32 cellular contexts compared by ENCODE assay signal in genomic region chr7:2706685-2707126, GRCh38. TPM values are rescaled to one million over a fixed set of nuclear protein-coding genes. Genes with fewer than 3 reads are reported as not detected.
"Had no signal": no experiment of that assay in that cellular context is flagged by ENCODE, and none has a peak within 500 bp of the region (broad histone marks: within the 10 kb centered on the region; RNA-seq: fewer than 3 reads in every experiment).

No MANE protein-coding gene starts in this region.

- H3K27ac ChIP-seq: ascending aorta, brain microvascular endothelial cell, left lung, lower lobe of right lung, ovary, sigmoid colon, thoracic aorta, uterus, WERI-Rb-1 had no signal

- DNase-seq: activated CD4-positive, alpha-beta T cell treated with anti-CD3 and anti-CD28 coated beads for 48 hours; activated CD4-positive, alpha-beta T cell treated with anti-CD3 and anti-CD28 coated beads, Interleukin-2, amount 50 U/mL, for 48 hours; activated CD8-positive, alpha-beta memory T cell treated with anti-CD3 and anti-CD28 coated beads, Interleukin-2, amount 50 U/mL, for 4 hours; activated effector memory CD4-positive, alpha-beta T cell treated with anti-CD3 and anti-CD28 coated beads, Interleukin-2, amount 50 U/mL, for 16 hours; activated naive CD4-positive, alpha-beta T cell treated with anti-CD3 and anti-CD28 coated beads for 36 hours; activated naive CD8-positive, alpha-beta T cell treated with anti-CD3 and anti-CD28 coated beads for 36 hours; activated T-cell treated with anti-CD3 and anti-CD28 coated beads, Interleukin-2, amount 50 U/mL, for 1 hour; brain microvascular endothelial cell; effector CD4-positive, alpha-beta T cell; left lung; lower lobe of right lung; mesenchymal stem cell; ovary; sigmoid colon; small intestine; stimulated activated CD4-positive, alpha-beta T cell treated with anti-CD3 and anti-CD28 coated beads, Interleukin-4, amount 100 ng/mL, for 24 hours; T-helper 9 cell; uterus; WERI-Rb-1 had no signal

- H3K36me3 ChIP-seq: brain microvascular endothelial cell, left lung, lower lobe of right lung, ovary, sigmoid colon, thoracic aorta, uterus, WERI-Rb-1 had no signal

- H3K4me3 ChIP-seq: ascending aorta, left lung, lower lobe of right lung, ovary, sigmoid colon, thoracic aorta, uterus had no signal

- FAIRE-seq: endometrium, frontal cortex, islet of Langerhans, small intestine, TTC549 had no signal

- H3K4me1 ChIP-seq: ascending aorta, uterus had no signal

- H3K9me3 ChIP-seq: left lung, lower lobe of right lung, ovary, sigmoid colon, thoracic aorta, uterus had no signal

- H3K27ac Mint-ChIP-seq: activated naive CD4-positive, alpha-beta T cell treated with anti-CD3 and anti-CD28 coated beads for 36 hours; activated naive CD8-positive, alpha-beta T cell treated with anti-CD3 and anti-CD28 coated beads for 36 hours; activated T-helper 1 cell treated with anti-CD3 and anti-CD28 coated beads, Interleukin-12 subunit alpha, Interleukin-12 subunit beta, Interleukin-2, Interleukin-4 antibody, amounts not matched to agents 30 ng/mL and 10 ng/mL and 1 ng/mL, durations not matched to agents 14 hours and 24 hours and 36 hours; dendritic cell treated with granulocyte-macrophage colony-stimulating factor and Interleukin-4, amounts not matched to agents 40 ng/mL and 50 ng/mL, for 4 days; natural killer cell treated with Interleukin-12 subunit alpha and Interleukin-12 subunit beta and Interleukin-15 and Interleukin-18, amount 100 ng/mL, for 72 hours; stimulated activated effector memory CD8-positive, alpha-beta T cell treated with anti-CD3 and anti-CD28 coated beads, Interleukin-12 subunit alpha, Interleukin-12 subunit beta, amount 100 ng/mL, for 72 hours; stimulated activated naive CD8-positive, alpha-beta T cell treated with anti-CD3 and anti-CD28 coated beads, Interleukin-15, Interleukin-2, amounts not matched to agents 100 ng/mL and 50 ng/mL, for 24 hours; T-helper 1 cell treated with Interleukin-12 subunit alpha and Interleukin-12 subunit beta and Interleukin-4 antibody, amounts not matched to agents 30 μg/mL and 1 μg/mL, for 36 hours had no signal

- H3K9me3 Mint-ChIP-seq: activated naive CD8-positive, alpha-beta T cell treated with anti-CD3 and anti-CD28 coated beads for 36 hours; activated T-helper 1 cell treated with anti-CD3 and anti-CD28 coated beads, Interleukin-12 subunit alpha, Interleukin-12 subunit beta, Interleukin-2, Interleukin-4 antibody, amounts not matched to agents 30 ng/mL and 10 ng/mL and 1 ng/mL, durations not matched to agents 14 hours and 24 hours and 36 hours; dendritic cell treated with granulocyte-macrophage colony-stimulating factor and Interleukin-4, amounts not matched to agents 40 ng/mL and 50 ng/mL, for 4 days; natural killer cell treated with Interleukin-12 subunit alpha and Interleukin-12 subunit beta and Interleukin-15 and Interleukin-18, amount 100 ng/mL, for 72 hours; stimulated activated effector memory CD8-positive, alpha-beta T cell treated with anti-CD3 and anti-CD28 coated beads, Interleukin-12 subunit alpha, Interleukin-12 subunit beta, amount 100 ng/mL, for 72 hours; stimulated activated naive CD8-positive, alpha-beta T cell treated with anti-CD3 and anti-CD28 coated beads, Interleukin-15, Interleukin-2, amounts not matched to agents 100 ng/mL and 50 ng/mL, for 24 hours; T-helper 1 cell treated with Interleukin-12 subunit alpha and Interleukin-12 subunit beta and Interleukin-4 antibody, amounts not matched to agents 30 μg/mL and 1 μg/mL, for 36 hours had no signal

- H3K36me3 Mint-ChIP-seq: activated naive CD8-positive, alpha-beta T cell treated with anti-CD3 and anti-CD28 coated beads for 36 hours; natural killer cell treated with Interleukin-12 subunit alpha and Interleukin-12 subunit beta and Interleukin-15 and Interleukin-18, amount 100 ng/mL, for 72 hours had no signal

- H3K4me3 Mint-ChIP-seq: activated naive CD4-positive, alpha-beta T cell treated with anti-CD3 and anti-CD28 coated beads for 36 hours; activated naive CD8-positive, alpha-beta T cell treated with anti-CD3 and anti-CD28 coated beads for 36 hours; activated T-helper 1 cell treated with anti-CD3 and anti-CD28 coated beads, Interleukin-12 subunit alpha, Interleukin-12 subunit beta, Interleukin-2, Interleukin-4 antibody, amounts not matched to agents 30 ng/mL and 10 ng/mL and 1 ng/mL, durations not matched to agents 14 hours and 24 hours and 36 hours; dendritic cell treated with granulocyte-macrophage colony-stimulating factor and Interleukin-4, amounts not matched to agents 40 ng/mL and 50 ng/mL, for 4 days; natural killer cell treated with Interleukin-12 subunit alpha and Interleukin-12 subunit beta and Interleukin-15 and Interleukin-18, amount 100 ng/mL, for 72 hours; stimulated activated effector memory CD8-positive, alpha-beta T cell treated with anti-CD3 and anti-CD28 coated beads, Interleukin-12 subunit alpha, Interleukin-12 subunit beta, amount 100 ng/mL, for 72 hours; stimulated activated naive CD8-positive, alpha-beta T cell treated with anti-CD3 and anti-CD28 coated beads, Interleukin-15, Interleukin-2, amounts not matched to agents 100 ng/mL and 50 ng/mL, for 24 hours; T-helper 1 cell treated with Interleukin-12 subunit alpha and Interleukin-12 subunit beta and Interleukin-4 antibody, amounts not matched to agents 30 μg/mL and 1 μg/mL, for 36 hours had no signal

RNA-seq across cellular contexts. Expression of gene AMZ1, which starts 18.7 kb away (rescaled TPM):
- total RNA-seq: activated CD8-positive, alpha-beta memory T cell treated with anti-CD3 and anti-CD28 coated beads for 36 hours; ascending aorta; natural killer cell treated with Interleukin-12 subunit alpha and Interleukin-12 subunit beta and Interleukin-15 and Interleukin-18, amount 100 ng/mL, for 72 hours had no signal
